Comparison of ENCODE assay signal across 8 cellular contexts in the genomic region with DNA sequence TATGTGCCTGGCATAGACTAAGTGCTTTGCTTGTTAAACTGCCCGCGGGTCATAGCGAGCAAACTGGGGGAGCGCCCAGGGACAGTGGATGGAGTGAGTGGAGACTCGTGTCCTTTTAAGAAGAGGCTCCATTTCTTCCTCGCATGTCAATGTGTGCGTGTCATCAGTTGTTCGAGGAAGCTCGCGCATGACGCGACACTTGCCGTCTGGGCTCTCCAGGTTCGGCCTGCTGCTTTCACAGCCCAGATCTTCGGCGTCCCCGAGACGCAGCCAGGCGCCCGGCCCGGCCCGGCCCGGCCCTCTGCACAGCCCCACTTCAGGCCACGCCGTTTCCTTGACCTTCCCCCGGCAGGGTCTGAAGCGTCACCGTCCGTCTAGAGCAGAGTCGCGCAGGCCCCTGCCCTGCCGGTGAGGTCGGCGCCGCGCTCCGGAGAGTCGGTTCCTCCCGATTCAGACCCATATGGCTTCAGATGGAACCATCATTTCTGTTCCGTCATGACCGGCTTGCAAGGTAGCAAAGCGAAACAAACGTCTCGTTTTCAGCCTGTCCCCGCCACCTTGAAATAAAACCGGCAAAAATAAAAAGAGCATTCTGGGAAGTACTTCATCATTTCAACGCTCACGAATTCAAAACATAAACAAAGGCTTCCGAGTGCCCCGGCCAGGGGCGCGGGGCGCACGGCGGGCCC. TPM values are rescaled to one million over a fixed set of nuclear protein-coding genes. Genes with fewer than 3 reads are reported as not detected.
DNase-seq lines count a peak whose midpoint lies in the region; ATAC-seq and TF ChIP-seq lines count a peak whose summit lies in the region.

No MANE protein-coding gene starts in this region.

- peak overlapping the region; percentile 33 for H3K27ac Mint-ChIP-seq in activated CD8-positive, alpha-beta T cell treated with anti-CD3 and anti-CD28 coated beads, Interleukin-2, amount 10 ng/mL, durations not matched to agents 7 days and 5 days

- H3K4me1 Mint-ChIP-seq in activated CD8-positive, alpha-beta T cell treated with anti-CD3 and anti-CD28 coated beads, Interleukin-2, amount 10 ng/mL, durations not matched to agents 7 days and 5 days (ENCODE audit: low read depth), result peaks cover 15% of the 10 kb centered on the region

- no peaks in the 10 kb centered on the region for H3K9me3 Mint-ChIP-seq in activated CD8-positive, alpha-beta T cell treated with anti-CD3 and anti-CD28 coated beads, Interleukin-2, amount 10 ng/mL, durations not matched to agents 7 days and 5 days (ENCODE audit: insufficient read depth)

- H3K4me2 ChIP-seq in fibroblast of lung (ENCODE audit: extremely low read depth, insufficient read depth, low read length), result peak overlapping the region; percentile 85

- POLR2A ChIA-PET in activated CD8-positive, alpha-beta T cell treated with anti-CD3 and anti-CD28 coated beads, Interleukin-2, amount 10 ng/mL, durations not matched to agents 7 days and 5 days (lab: Charles Lee), result interaction anchor here (0.6 kb wide), 1 partner anchor 13 kb away, joined by 3 read pairs; no protein-coding TSS in a partner anchor

- H3K27ac ChIP-seq in fibroblast of lung (ENCODE audit: insufficient read depth, low read length) (no peak overlapping the region), vagina (peak overlapping the region; percentile 89)

- H3K27me3 ChIP-seq in fibroblast of lung (ENCODE audit: control insufficient read depth, insufficient read depth, low read length) (peaks cover 34% of the 10 kb centered on the region), vagina (no peaks in the 10 kb centered on the region)

- H4K20me1 ChIP-seq in fibroblast of lung (ENCODE audit: control insufficient read depth, extremely low read depth, insufficient read depth, low read length), result no peaks in the 10 kb centered on the region

- intact Hi-C loops in vagina (cut with DNase I), result loop anchor here (5.0 kb wide), 1 partner anchor 103 kb away; no protein-coding TSS in a partner anchor

- peak overlapping the region; percentile 60 for H3K9ac ChIP-seq in fibroblast of lung (ENCODE audit: insufficient read depth, low read length)

- CTCF ChIA-PET in activated CD8-positive, alpha-beta T cell treated with anti-CD3 and anti-CD28 coated beads, Interleukin-2, amount 10 ng/mL, durations not matched to agents 7 days and 5 days (lab: Charles Lee), result interaction anchor here (0.8 kb wide), 1 partner anchor 47 kb away, joined by 5 read pairs; no protein-coding TSS in a partner anchor

- no peaks in the 10 kb centered on the region for H3K36me3 ChIP-seq in fibroblast of lung (ENCODE audit: control insufficient read depth, insufficient read depth, low read length)
- H3K36me3 ChIP-seq in vagina, result no peaks in the 10 kb centered on the region

- no peaks in the 10 kb centered on the region for H3K79me2 ChIP-seq in fibroblast of lung (ENCODE audit: control insufficient read depth, insufficient read depth, low read length)

- no peak for TF ChIP-seq CTCF in fibroblast of lung (conservative IDR thresholded peaks at IDR 0.05 in 1 of 2, IDR thresholded peaks at IDR 0.05 in 1 of 2; ENCODE audit: low read depth in 1 of 2, low read length in 2 of 2)
- TF ChIP-seq CTCF in vagina (IDR thresholded peaks at IDR 0.05), result no peak

- peaks cover 75% of the 10 kb centered on the region for H3K27me3 Mint-ChIP-seq in activated CD8-positive, alpha-beta T cell treated with anti-CD3 and anti-CD28 coated beads, Interleukin-2, amount 10 ng/mL, durations not matched to agents 7 days and 5 days (ENCODE audit: low read depth)

- H3K4me3 ChIP-seq in fibroblast of lung (replicated peaks in 1 of 4; ENCODE audit: control extremely low read depth in 1 of 4, insufficient read depth in 1 of 4, low read depth in 3 of 4, low read length in 4 of 4) (peak overlapping the region; percentile 50 to 60 (median 58)), vagina (peak overlapping the region; percentile 52 to 69)

- H3K4me1 ChIP-seq in fibroblast of lung (ENCODE audit: control insufficient read depth, extremely low read depth, insufficient read depth, low read length) (peaks cover 6% of the 10 kb centered on the region), vagina (peaks cover 38% of the 10 kb centered on the region)

- H3K9me3 ChIP-seq in fibroblast of lung (ENCODE audit: control insufficient read depth, insufficient read depth, low read depth, low read length) (no peaks in the 10 kb centered on the region), vagina (no peaks in the 10 kb centered on the region)

- peaks cover 4% of the 10 kb centered on the region for H3K36me3 Mint-ChIP-seq in activated CD8-positive, alpha-beta T cell treated with anti-CD3 and anti-CD28 coated beads, Interleukin-2, amount 10 ng/mL, durations not matched to agents 7 days and 5 days (ENCODE audit: low read depth)

- peak overlapping the region; percentile 56 for H2AFZ ChIP-seq in fibroblast of lung (ENCODE audit: low read length)

- peak; percentile 53 for DNase-seq in ELF-1 (ENCODE audit: low read depth, low spot score)
- DNase-seq in activated CD8-positive, alpha-beta T cell treated with anti-CD3 and anti-CD28 coated beads, Interleukin-2, amount 10 ng/mL, durations not matched to agents 7 days and 5 days, result peak; percentile 28
- DNase-seq in fibroblast of lung (ENCODE audit: low read depth in 2 of 2), result peak; percentile 36 to 43
- DNase-seq in myocyte (ENCODE audit: low read depth), result peak; percentile 54
- no peak for DNase-seq in vagina (ENCODE audit: extremely low spot score in 2 of 2)
- no peak for DNase-seq in NCI-H2107 (lab: John Stamatoyannopoulos, UW)
- DNase-seq in HK-2 (ENCODE audit: unreplicated experiment), result no peak

- peak in 1 of 2 donors; percentile 6 for TF ChIP-seq POLR2A in vagina (IDR thresholded peaks at IDR 0.05)

- H3K4me3 Mint-ChIP-seq in activated CD8-positive, alpha-beta T cell treated with anti-CD3 and anti-CD28 coated beads, Interleukin-2, amount 10 ng/mL, durations not matched to agents 7 days and 5 days, result peak overlapping the region; percentile 78

- ATAC-seq in HG02759 (IDR thresholded peaks at IDR 0.05; ENCODE audit: unreplicated experiment), result peak; percentile 37
- ATAC-seq in activated CD8-positive, alpha-beta T cell treated with anti-CD3 and anti-CD28 coated beads, Interleukin-2, amount 10 ng/mL, durations not matched to agents 7 days and 5 days, result peak; percentile 57

RNA-seq across cellular contexts. Expression of gene ARHGEF7, which starts 0.6 kb away (rescaled TPM):
- total RNA-seq in activated CD8-positive, alpha-beta T cell treated with anti-CD3 and anti-CD28 coated beads, Interleukin-2, amount 10 ng/mL, durations not matched to agents 7 days and 5 days, result 10 to 100 TPM; 67.1 to 75.1 TPM
- total RNA-seq in fibroblast of lung (33.6 and 42.8 TPM in 2 replicates), myocyte (52.8 and 55.0 TPM in 2 replicates), vagina (57.5 TPM)
- 29.1 and 29.7 TPM in 2 replicates for polyA plus RNA-seq in fibroblast of lung
- polyA plus RNA-seq in fibroblast of lung (2012), result 26.2 and 26.9 TPM in 2 replicates
- 10.1 and 22.0 TPM in 2 replicates for polyA minus RNA-seq in fibroblast of lung (ENCODE audit: low replicate concordance)
- polyA plus RNA-seq in myocyte (2012), result 31.5 TPM

Comparison
In these comparisons a context has a peak if more than half of its experiments do, and no peak if none do; other contexts are left out.
1. DNase-seq: peak in ELF-1 (single experiment), activated CD8-positive, alpha-beta T cell treated with anti-CD3 and anti-CD28 coated beads, Interleukin-2, amount 10 ng/mL, durations not matched to agents 7 days and 5 days (single experiment), fibroblast of lung (2 of 2) and myocyte (single experiment); none in vagina (0 of 2), NCI-H2107 (single experiment) and HK-2 (single experiment).